8 cellular contexts compared by ENCODE assay signal in genomic region chrX:24494544-24495113, GRCh38. TPM values are rescaled to one million over a fixed set of nuclear protein-coding genes. Genes with fewer than 3 reads are reported as not detected.
DNase-seq lines count a peak whose midpoint lies in the region; ATAC-seq and TF ChIP-seq lines count a peak whose summit lies in the region.

No MANE protein-coding gene starts in this region.

- H3K9me3 ChIP-seq in vagina = no peaks in the 10 kb centered on the region

- intact Hi-C loops in vagina (cut with DNase I) = loop anchor here (5.0 kb wide), 2 partner anchors 102 to 1182 kb away; no protein-coding TSS in a partner anchor

- H3K36me3 Mint-ChIP-seq in activated naive CD8-positive, alpha-beta T cell treated with anti-CD3 and anti-CD28 coated beads for 36 hours = peaks cover 7% of the 10 kb centered on the region

- H3K27ac ChIP-seq in vagina = peak overlapping the region; percentile 9

- peak overlapping the region; percentile 27 for H3K27ac Mint-ChIP-seq in activated naive CD8-positive, alpha-beta T cell treated with anti-CD3 and anti-CD28 coated beads for 36 hours

- no peaks in the 10 kb centered on the region for H3K9me3 Mint-ChIP-seq in activated naive CD8-positive, alpha-beta T cell treated with anti-CD3 and anti-CD28 coated beads for 36 hours

- ATAC-seq in GM18517 (IDR thresholded peaks at IDR 0.05; ENCODE audit: unreplicated experiment) (no peak), HG03469 (IDR thresholded peaks at IDR 0.05; ENCODE audit: unreplicated experiment) (no peak), GM19035 (IDR thresholded peaks at IDR 0.05; ENCODE audit: unreplicated experiment) (no peak)

- TF ChIP-seq CTCF in vagina (IDR thresholded peaks at IDR 0.05) = no peak

- peaks cover 16% of the 10 kb centered on the region for H3K4me1 ChIP-seq in vagina

- peak; percentile 22 for DNase-seq in COLO668 (lab: John Stamatoyannopoulos, UW; ENCODE audit: unreplicated experiment)
- peak; percentile 18 for DNase-seq in HuH-7.5 (ENCODE audit: low spot score)
- DNase-seq in activated naive CD8-positive, alpha-beta T cell treated with anti-CD3 and anti-CD28 coated beads for 36 hours = no peak
- DNase-seq in islet precursor cell = peak; percentile 61
- DNase-seq in vagina (ENCODE audit: extremely low spot score in 2 of 2) = no peak

- peak overlapping the region in 1 of 2 donors; percentile 11 for H3K4me3 ChIP-seq in vagina

- H3K27me3 Mint-ChIP-seq in activated naive CD8-positive, alpha-beta T cell treated with anti-CD3 and anti-CD28 coated beads for 36 hours = no peaks in the 10 kb centered on the region

- H3K4me3 Mint-ChIP-seq in activated naive CD8-positive, alpha-beta T cell treated with anti-CD3 and anti-CD28 coated beads for 36 hours = no peak overlapping the region

- peaks cover 36% of the 10 kb centered on the region for H3K4me1 Mint-ChIP-seq in activated naive CD8-positive, alpha-beta T cell treated with anti-CD3 and anti-CD28 coated beads for 36 hours

- H3K36me3 ChIP-seq in vagina = peaks cover 0 to 2% of the 10 kb centered on the region in 2 donors

- no peak for TF ChIP-seq POLR2A in vagina (IDR thresholded peaks at IDR 0.05)

- no peaks in the 10 kb centered on the region for H3K27me3 ChIP-seq in vagina

RNA-seq across cellular contexts. Expression of gene PDK3, which starts 29.5 kb away (rescaled TPM):
- total RNA-seq in activated naive CD8-positive, alpha-beta T cell treated with anti-CD3 and anti-CD28 coated beads for 36 hours = 10 to 100 TPM; 37.3 to 38.2 TPM
- 23.3 TPM for total RNA-seq in vagina

Comparison
In these comparisons a context has a peak if more than half of its experiments do, and no peak if none do; other contexts are left out.
1. DNase-seq: peak in COLO668 (single experiment), HuH-7.5 (single experiment) and islet precursor cell (single experiment); none in activated naive CD8-positive, alpha-beta T cell treated with anti-CD3 and anti-CD28 coated beads for 36 hours (single experiment) and vagina (0 of 2).